1 cellular context compared by ENCODE assay signal in genomic region chr17:78737332-78737731, GRCh38.
TF ChIP-seq lines count a peak whose summit lies in the region.

No MANE protein-coding gene starts in this region.

TF ChIP-seq in HEK293, 187 proteins besides CTCF, POLR2A, EP300 and RAD21 (continued from another document and continues in another):
- TF ChIP-seq HIC1 (tag by site-specific recombination; IDR thresholded peaks at IDR 0.05) = peak; percentile 67; the same call in 1 of the 2 replicates
- no peak for TF ChIP-seq ZNF114 (tag by site-specific recombination; IDR thresholded peaks at IDR 0.05)
- TF ChIP-seq MEIS1 (CRISPR knock-in tag; IDR thresholded peaks at IDR 0.05; ENCODE audit: borderline replicate concordance) = no peak
- no peak for TF ChIP-seq ZNF704 (tag by site-specific recombination; IDR thresholded peaks at IDR 0.05)
- no peak for TF ChIP-seq ZNF544 (tag by site-specific recombination; IDR thresholded peaks at IDR 0.05)
- no peak for TF ChIP-seq ZNF266 (tag by site-specific recombination; IDR thresholded peaks at IDR 0.05; ENCODE audit: low read depth)
- TF ChIP-seq BCL6B (tag by site-specific recombination; IDR thresholded peaks at IDR 0.05) = no peak
- no peak for TF ChIP-seq ZNF48 (tag by site-specific recombination; IDR thresholded peaks at IDR 0.05)
- peak; percentile 87 for TF ChIP-seq ZSCAN23 (tag by site-specific recombination; IDR thresholded peaks at IDR 0.05)
- no peak for TF ChIP-seq ZNF580 (tag by site-specific recombination; IDR thresholded peaks at IDR 0.05)
- TF ChIP-seq ZNF140 (tag by site-specific recombination; IDR thresholded peaks at IDR 0.05) = no peak
- TF ChIP-seq ZNF148 (tag by site-specific recombination; IDR thresholded peaks at IDR 0.05; ENCODE audit: borderline replicate concordance) = no peak
- TF ChIP-seq ZNF692 (tag by site-specific recombination; IDR thresholded peaks at IDR 0.05) = peak; percentile 92
- no peak for TF ChIP-seq ZNF354C (tag by site-specific recombination; IDR thresholded peaks at IDR 0.05; ENCODE audit: borderline replicate concordance, low read depth)
- peak; percentile 57; the same call in 1 of the 2 replicates for TF ChIP-seq GFI1B (tag by site-specific recombination; IDR thresholded peaks at IDR 0.05)
- no peak; the same call in none of the 2 replicates for TF ChIP-seq ZNF654 (tag by site-specific recombination; IDR thresholded peaks at IDR 0.05; ENCODE audit: low read depth)
- TF ChIP-seq ZBTB49 (tag by site-specific recombination; IDR thresholded peaks at IDR 0.05; ENCODE audit: low read depth) = no peak
- TF ChIP-seq ATF2 (tag by site-specific recombination; IDR thresholded peaks at IDR 0.05; ENCODE audit: low read depth) = peak; percentile 96
- TF ChIP-seq PBX3 (CRISPR knock-in tag; IDR thresholded peaks at IDR 0.05) = no peak
- no peak for TF ChIP-seq YY2 (tag by site-specific recombination; IDR thresholded peaks at IDR 0.05)
- no peak for TF ChIP-seq ZFP3 (tag by site-specific recombination; IDR thresholded peaks at IDR 0.05; ENCODE audit: low read depth)
- no peak for TF ChIP-seq ZNF777 (tag by site-specific recombination; IDR thresholded peaks at IDR 0.05; ENCODE audit: borderline replicate concordance)
- TF ChIP-seq ZNF768 (tag by site-specific recombination; IDR thresholded peaks at IDR 0.05) = no peak
- no peak for TF ChIP-seq KLF7 (tag by site-specific recombination; IDR thresholded peaks at IDR 0.05; ENCODE audit: borderline replicate concordance)
- no peak for TF ChIP-seq ZNF404 (tag by site-specific recombination; IDR thresholded peaks at IDR 0.05)
- no peak for TF ChIP-seq ZNF169 (tag by site-specific recombination; IDR thresholded peaks at IDR 0.05)
- no peak for TF ChIP-seq HOXD13 (CRISPR knock-in tag; IDR thresholded peaks at IDR 0.05; ENCODE audit: borderline replicate concordance)
- TF ChIP-seq ZNF16 (tag by site-specific recombination; IDR thresholded peaks at IDR 0.05; ENCODE audit: low read depth) = no peak
- no peak for TF ChIP-seq ZNF677 (tag by site-specific recombination; IDR thresholded peaks at IDR 0.05)
- no peak for TF ChIP-seq ZBTB8A (tag by site-specific recombination; IDR thresholded peaks at IDR 0.05)
- peak; percentile 86; the same call in 1 of the 2 replicates for TF ChIP-seq BCL11A (tag by site-specific recombination; IDR thresholded peaks at IDR 0.05; ENCODE audit: low read depth)
- no peak for TF ChIP-seq ZNF433 (tag by site-specific recombination; IDR thresholded peaks at IDR 0.05; ENCODE audit: low read depth)
- no peak for TF ChIP-seq ZNF239 (tag by site-specific recombination; IDR thresholded peaks at IDR 0.05)
- no peak for TF ChIP-seq ZNF585B (tag by site-specific recombination; IDR thresholded peaks at IDR 0.05)
- TF ChIP-seq ZSCAN30 (tag by site-specific recombination; IDR thresholded peaks at IDR 0.05) = no peak
- TF ChIP-seq ZNF423 (tag by site-specific recombination; IDR thresholded peaks at IDR 0.05) = no peak
- TF ChIP-seq ZNF660 (tag by site-specific recombination; IDR thresholded peaks at IDR 0.05) = peak; percentile 45; the same call in 1 of the 2 replicates
- TF ChIP-seq ZBTB7A (tag by site-specific recombination; IDR thresholded peaks at IDR 0.05; ENCODE audit: low read depth) = no peak
- no peak for TF ChIP-seq ZNF830 (tag by site-specific recombination; IDR thresholded peaks at IDR 0.05; ENCODE audit: low read depth)
- TF ChIP-seq KLF8 (tag by site-specific recombination; IDR thresholded peaks at IDR 0.05) = peak; percentile 90
- TF ChIP-seq SALL2 (tag by site-specific recombination; IDR thresholded peaks at IDR 0.05; ENCODE audit: borderline replicate concordance) = no peak
- no peak; the same call in 1 of the 2 replicates for TF ChIP-seq PRDM1 (tag by site-specific recombination; IDR thresholded peaks at IDR 0.05)
- no peak for TF ChIP-seq ZNF280C (tag by site-specific recombination; IDR thresholded peaks at IDR 0.05)
- TF ChIP-seq ZBTB6 (tag by site-specific recombination; IDR thresholded peaks at IDR 0.05) = no peak
- peak; percentile 93 for TF ChIP-seq KLF17 (tag by site-specific recombination; IDR thresholded peaks at IDR 0.05)
- TF ChIP-seq REPIN1 (tag by site-specific recombination; IDR thresholded peaks at IDR 0.05; ENCODE audit: low read depth) = no peak
